ENCODE assay signal across 8 cellular contexts in the genomic region with DNA sequence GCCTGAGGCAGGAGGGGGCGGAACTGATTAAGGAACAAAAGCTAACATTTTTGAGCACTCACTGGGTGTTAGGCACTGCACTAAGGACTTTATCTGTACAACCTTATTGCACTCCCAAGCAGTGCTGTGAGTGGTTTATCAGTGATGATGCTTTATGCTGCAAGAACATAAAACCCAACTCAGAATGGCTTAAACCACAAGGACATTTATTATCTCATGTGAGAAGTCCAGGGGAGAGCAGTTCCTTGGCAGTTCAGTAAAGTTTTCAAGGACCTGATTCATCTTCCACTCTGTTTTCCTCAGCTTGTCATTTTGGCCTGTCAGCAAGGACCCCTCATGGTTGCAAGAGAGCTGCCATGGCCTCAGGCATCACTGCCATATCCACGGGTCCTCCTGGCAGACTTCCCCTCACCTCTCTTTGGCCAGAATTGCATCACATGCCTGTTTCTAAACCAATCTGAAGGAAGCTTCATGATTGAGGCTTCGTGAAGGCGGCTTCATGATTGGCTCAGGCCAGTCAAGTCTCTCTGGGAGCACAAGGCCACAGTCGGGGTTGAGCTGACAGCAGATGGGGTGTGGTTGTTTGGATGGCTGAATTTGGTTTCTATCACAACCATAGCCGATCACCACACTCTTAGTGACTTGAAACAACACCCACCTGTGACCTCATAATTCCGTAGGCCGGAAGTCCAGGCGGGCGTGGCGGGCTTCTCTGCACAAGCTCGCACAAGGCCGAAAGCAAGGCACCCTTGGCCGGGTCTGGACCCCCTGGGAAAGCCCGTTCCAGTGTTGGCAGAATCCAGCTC. TPM values are rescaled to one million over a fixed set of nuclear protein-coding genes. Genes with fewer than 3 reads are reported as not detected.
A peak's percentile ranks its signal among the peaks of the same experiment; 100 is the strongest.
DNase-seq lines count a peak whose midpoint lies in the region; ATAC-seq and TF ChIP-seq lines count a peak whose summit lies in the region.

No MANE protein-coding gene starts in this region.

- no peaks in the 10 kb centered on the region for H4K20me1 ChIP-seq in hepatocyte (ENCODE audit: insufficient read depth, poor library complexity, severe bottlenecking)

- H3K9me3 ChIP-seq in upper lobe of right lung: no peaks in the 10 kb centered on the region
- H3K9me3 ChIP-seq in hepatocyte (ENCODE audit: low read depth): no peaks in the 10 kb centered on the region

- peak; percentile 18 for ATAC-seq in upper lobe of right lung
- no peak for ATAC-seq in HG03196 (IDR thresholded peaks at IDR 0.05; ENCODE audit: unreplicated experiment)

- intact Hi-C loops in activated naive CD4-positive, alpha-beta T cell treated with anti-CD3 and anti-CD28 coated beads for 36 hours (cut with micrococcal nuclease): loop anchor here (1.0 to 5.0 kb wide), 4 partner anchors 10 to 365 kb away; partner anchors contain the start of gene RPN1
- intact Hi-C loops in upper lobe of right lung (cut with DNase I): no loop called here

- H3K79me2 ChIP-seq in hepatocyte: no peaks in the 10 kb centered on the region

- CTCF ChIA-PET in activated naive CD4-positive, alpha-beta T cell treated with anti-CD3 and anti-CD28 coated beads for 36 hours (lab: Charles Lee): interaction anchor here (0.8 to 7.0 kb wide), 20 partner anchors 10 to 229 kb away, joined by 3 to 84 read pairs (median 6); partner anchors contain the start of genes CFAP92, EFCC1 and RAB43

- no peak overlapping the region for H3K4me2 ChIP-seq in hepatocyte

- H3K36me3 Mint-ChIP-seq in activated naive CD4-positive, alpha-beta T cell treated with anti-CD3 and anti-CD28 coated beads for 36 hours (ENCODE audit: low read depth): peaks cover 1% of the 10 kb centered on the region

- H3K9me3 Mint-ChIP-seq in activated naive CD4-positive, alpha-beta T cell treated with anti-CD3 and anti-CD28 coated beads for 36 hours: no peaks in the 10 kb centered on the region

- H3K27me3 ChIP-seq in upper lobe of right lung (no peaks in the 10 kb centered on the region), hepatocyte (no peaks in the 10 kb centered on the region)

- no peak overlapping the region for H3K4me3 ChIP-seq in upper lobe of right lung
- H3K4me3 ChIP-seq in hepatocyte: no peak overlapping the region

- no peak overlapping the region for H2AFZ ChIP-seq in hepatocyte

- TF ChIP-seq CTCF in upper lobe of right lung (IDR thresholded peaks at IDR 0.05): no peak
- no peak for TF ChIP-seq CTCF in hepatocyte (IDR thresholded peaks at IDR 0.05; ENCODE audit: poor library complexity)

- no peaks in the 10 kb centered on the region for H3K27me3 Mint-ChIP-seq in activated naive CD4-positive, alpha-beta T cell treated with anti-CD3 and anti-CD28 coated beads for 36 hours (ENCODE audit: low read depth)

- H3K4me1 Mint-ChIP-seq in activated naive CD4-positive, alpha-beta T cell treated with anti-CD3 and anti-CD28 coated beads for 36 hours (ENCODE audit: low read depth): peaks cover 38% of the 10 kb centered on the region

- no peak for DNase-seq in activated naive CD4-positive, alpha-beta T cell treated with anti-CD3 and anti-CD28 coated beads for 36 hours
- no peak for DNase-seq in activated naive CD4-positive, alpha-beta T cell treated with anti-CD3 and anti-CD28 coated beads, Interleukin-2, amount 50 U/mL, for 16 hours
- DNase-seq in T-helper 1 cell: peak in 3 of 5 donors; percentile 27 to 57 (median 30)
- DNase-seq in germinal center (ENCODE audit: low spot score): peak; percentile 53
- DNase-seq in upper lobe of right lung: no peak
- no peak for DNase-seq in LoVo (ENCODE audit: low spot score)
- DNase-seq in hepatocyte (ENCODE audit: low spot score): no peak

- H3K4me3 Mint-ChIP-seq in activated naive CD4-positive, alpha-beta T cell treated with anti-CD3 and anti-CD28 coated beads for 36 hours: peak overlapping the region; percentile 73

- H3K27ac ChIP-seq in upper lobe of right lung (peak overlapping the region; percentile 86), hepatocyte (no peak overlapping the region)

- H3K27ac Mint-ChIP-seq in activated naive CD4-positive, alpha-beta T cell treated with anti-CD3 and anti-CD28 coated beads for 36 hours: peak overlapping the region; percentile 95

- H3K4me1 ChIP-seq in upper lobe of right lung: peaks cover 50% of the 10 kb centered on the region
- peaks cover 6% of the 10 kb centered on the region for H3K4me1 ChIP-seq in hepatocyte (ENCODE audit: insufficient read depth)

- 93% methylated on average over 15 of the region's 15 CpGs for WGBS in hepatocyte (ENCODE audit: low lambda C conversion rate, missing lambda C conversion rate)

- H3K36me3 ChIP-seq in upper lobe of right lung: no peaks in the 10 kb centered on the region
- no peaks in the 10 kb centered on the region for H3K36me3 ChIP-seq in hepatocyte (replicated peaks; ENCODE audit: insufficient read depth, low read depth)

- H3K9me2 ChIP-seq in hepatocyte (replicated peaks; ENCODE audit: insufficient read depth): no peaks in the 10 kb centered on the region

RNA-seq across cellular contexts. Expression of gene EFCC1, which starts 15.8 kb away (rescaled TPM):
- under 1 TPM; 0.10 to 0.20 TPM for total RNA-seq in activated naive CD4-positive, alpha-beta T cell treated with anti-CD3 and anti-CD28 coated beads for 36 hours
- total RNA-seq in upper lobe of right lung (17.2 TPM), hepatocyte (0.23 and 0.76 TPM in 2 replicates)
- polyA plus RNA-seq in hepatocyte: 0.11 and 0.50 TPM in 2 replicates

RNA-seq across cellular contexts. Expression of gene CFAP92, which starts 23.1 kb away (rescaled TPM):
- under 1 TPM; 0.32 to 0.48 TPM for total RNA-seq in activated naive CD4-positive, alpha-beta T cell treated with anti-CD3 and anti-CD28 coated beads for 36 hours
- total RNA-seq in upper lobe of right lung (1.9 TPM), hepatocyte (0.17 and 1.3 TPM in 2 replicates)
- polyA plus RNA-seq in hepatocyte: 0.35 and 1.0 TPM in 2 replicates

RNA-seq across cellular contexts. Expression of gene GP9, which starts 43.7 kb away (rescaled TPM):
- total RNA-seq in activated naive CD4-positive, alpha-beta T cell treated with anti-CD3 and anti-CD28 coated beads for 36 hours: not detected
- 1.2 TPM for total RNA-seq in upper lobe of right lung
- not detected in 2 replicates for total RNA-seq in hepatocyte
- not detected in 2 replicates for polyA plus RNA-seq in hepatocyte

Comparison
In these comparisons a context has a peak if more than half of its experiments do, and no peak if none do; other contexts are left out.
1. DNase-seq: peak in T-helper 1 cell (3 of 5) and germinal center (single experiment); none in activated naive CD4-positive, alpha-beta T cell treated with anti-CD3 and anti-CD28 coated beads for 36 hours (single experiment), activated naive CD4-positive, alpha-beta T cell treated with anti-CD3 and anti-CD28 coated beads, Interleukin-2, amount 50 U/mL, for 16 hours (single experiment), upper lobe of right lung (single experiment), LoVo (single experiment) and hepatocyte (single experiment).
2. RNA of gene EFCC1, which starts 15.8 kb away (total RNA-seq): 17.2 TPM in upper lobe of right lung (single experiment); 0.23 to 0.76 TPM in hepatocyte and 0.10 to 0.20 TPM in activated naive CD4-positive, alpha-beta T cell treated with anti-CD3 and anti-CD28 coated beads for 36 hours; every median in the first group is over 10 times any median in the second.